In genomic region chr10:61923210-61924024, GRCh38 we compare ENCODE assay signal across 12 cellular contexts. TPM values are rescaled to one million over a fixed set of nuclear protein-coding genes. Genes with fewer than 3 reads are reported as not detected.
DNase-seq lines count a peak whose midpoint lies in the region; ATAC-seq and TF ChIP-seq lines count a peak whose summit lies in the region.
"Had no signal": no experiment of that assay in that cellular context is flagged by ENCODE, and none has a peak within 500 bp of the region (broad histone marks: within the 10 kb centered on the region; RNA-seq: fewer than 3 reads in every experiment).

No MANE protein-coding gene starts in this region.

- H3K9me3 Mint-ChIP-seq in CD8-positive, alpha-beta T cell = no peaks in the 10 kb centered on the region
- H3K9me3 Mint-ChIP-seq in chondrocyte (ENCODE audit: low read depth) = no peaks in the 10 kb centered on the region
- no peaks in the 10 kb centered on the region for H3K9me3 Mint-ChIP-seq in natural killer cell
- H3K9me3 Mint-ChIP-seq in endodermal cell = peaks cover 6% of the 10 kb centered on the region
- peaks cover under 1% of the 10 kb centered on the region for H3K9me3 Mint-ChIP-seq in activated CD8-positive, alpha-beta T cell treated with anti-CD3 and anti-CD28 coated beads, Interleukin-2, amount 10 ng/mL, durations not matched to agents 7 days and 5 days (ENCODE audit: insufficient read depth)

- no peak for ATAC-seq in CD8-positive, alpha-beta T cell
- ATAC-seq in natural killer cell (no peak), GM21825 (IDR thresholded peaks at IDR 0.05; ENCODE audit: unreplicated experiment) (no peak)
- ATAC-seq in activated CD8-positive, alpha-beta T cell treated with anti-CD3 and anti-CD28 coated beads, Interleukin-2, amount 10 ng/mL, durations not matched to agents 7 days and 5 days = no peak

- no peak overlapping the region for H3K9ac ChIP-seq in endodermal cell (ENCODE audit: extremely low read depth, low read length, poor library complexity, severe bottlenecking)

- no peak overlapping the region for H3K4me3 Mint-ChIP-seq in CD8-positive, alpha-beta T cell
- H3K4me3 Mint-ChIP-seq in chondrocyte (ENCODE audit: unreplicated experiment) = no peak overlapping the region
- H3K4me3 Mint-ChIP-seq in natural killer cell = no peak overlapping the region
- H3K4me3 Mint-ChIP-seq in endodermal cell = no peak overlapping the region
- no peak overlapping the region for H3K4me3 Mint-ChIP-seq in activated CD8-positive, alpha-beta T cell treated with anti-CD3 and anti-CD28 coated beads, Interleukin-2, amount 10 ng/mL, durations not matched to agents 7 days and 5 days

- H3K27ac ChIP-seq in CD8-positive, alpha-beta T cell (ENCODE audit: low read depth, low read length) = no peak overlapping the region
- H3K27ac ChIP-seq in endodermal cell (ENCODE audit: low read depth, low read length) = no peak overlapping the region
- H3K27ac ChIP-seq: epithelial cell of prostate had no signal

- no peaks in the 10 kb centered on the region for H3K36me3 ChIP-seq in CD8-positive, alpha-beta T cell (ENCODE audit: insufficient read depth, low read length)
- no peaks in the 10 kb centered on the region for H3K36me3 ChIP-seq in endodermal cell (ENCODE audit: control insufficient read depth, insufficient read depth, low read length)

- no peaks in the 10 kb centered on the region for H3K27me3 ChIP-seq in CD8-positive, alpha-beta T cell (ENCODE audit: insufficient read depth, low read length)
- no peaks in the 10 kb centered on the region for H3K27me3 ChIP-seq in endodermal cell (ENCODE audit: control insufficient read depth, insufficient read depth, low read length, poor library complexity, severe bottlenecking)

- intact Hi-C loops in CD8-positive, alpha-beta T cell (cut with DNase I, micrococcal nuclease) = no loop called here
- intact Hi-C loops in natural killer cell (cut with micrococcal nuclease) = no loop called here

- TF ChIP-seq CTCF in CD8-positive, alpha-beta T cell (IDR thresholded peaks at IDR 0.05) = no peak
- TF ChIP-seq CTCF in chondrocyte (IDR thresholded peaks at IDR 0.05) = no peak
- TF ChIP-seq CTCF in natural killer cell (IDR thresholded peaks at IDR 0.05) = no peak
- TF ChIP-seq CTCF in endodermal cell (conservative IDR thresholded peaks at IDR 0.05) = no peak

- POLR2A ChIA-PET in CD8-positive, alpha-beta T cell (lab: Charles Lee) = interaction anchor here (1.0 kb wide), 1 partner anchor 10 kb away, joined by 3 read pairs; no protein-coding TSS in a partner anchor
- POLR2A ChIA-PET in activated CD8-positive, alpha-beta T cell treated with anti-CD3 and anti-CD28 coated beads, Interleukin-2, amount 10 ng/mL, durations not matched to agents 7 days and 5 days (lab: Charles Lee) = interaction anchor here (0.7 to 2.3 kb wide), 4 partner anchors 10 to 123 kb away, joined by 3 to 6 read pairs (median 4); no protein-coding TSS in a partner anchor

- WGBS in endodermal cell (ENCODE audit: insufficient coverage in 1 of 2, insufficient read length in 1 of 2), 2 experiments = 92 to 100% methylated on average over 1 to 6 of the region's 6 CpGs

- peak overlapping the region; percentile 49 for H3K27ac Mint-ChIP-seq in CD8-positive, alpha-beta T cell
- H3K27ac Mint-ChIP-seq in chondrocyte (ENCODE audit: unreplicated experiment) (peak overlapping the region; percentile 47), natural killer cell (peak overlapping the region; percentile 7 to 27), endodermal cell (no peak overlapping the region)
- no peak overlapping the region for H3K27ac Mint-ChIP-seq in activated CD8-positive, alpha-beta T cell treated with anti-CD3 and anti-CD28 coated beads, Interleukin-2, amount 10 ng/mL, durations not matched to agents 7 days and 5 days

- H3K36me3 Mint-ChIP-seq in CD8-positive, alpha-beta T cell = peaks cover 53% of the 10 kb centered on the region
- H3K36me3 Mint-ChIP-seq in chondrocyte (ENCODE audit: low read depth) (peaks cover 1% of the 10 kb centered on the region), natural killer cell (peaks cover under 1% of the 10 kb centered on the region), endodermal cell (ENCODE audit: low read depth) (peaks cover 1% of the 10 kb centered on the region)
- peaks cover 51% of the 10 kb centered on the region for H3K36me3 Mint-ChIP-seq in activated CD8-positive, alpha-beta T cell treated with anti-CD3 and anti-CD28 coated beads, Interleukin-2, amount 10 ng/mL, durations not matched to agents 7 days and 5 days (ENCODE audit: low read depth)

- H3K4me1 Mint-ChIP-seq in CD8-positive, alpha-beta T cell (ENCODE audit: low read depth) = peaks cover 37% of the 10 kb centered on the region
- peaks cover 78% of the 10 kb centered on the region for H3K4me1 Mint-ChIP-seq in chondrocyte (ENCODE audit: low read depth)
- peaks cover 43 to 44% of the 10 kb centered on the region in 2 donors for H3K4me1 Mint-ChIP-seq in natural killer cell
- peaks cover 10% of the 10 kb centered on the region for H3K4me1 Mint-ChIP-seq in endodermal cell
- H3K4me1 Mint-ChIP-seq in activated CD8-positive, alpha-beta T cell treated with anti-CD3 and anti-CD28 coated beads, Interleukin-2, amount 10 ng/mL, durations not matched to agents 7 days and 5 days (ENCODE audit: low read depth) = peaks cover 6% of the 10 kb centered on the region

- no peak for DNase-seq in CD8-positive, alpha-beta T cell
- peak; percentile 14 for DNase-seq in MV-4-11 (lab: John Stamatoyannopoulos, UW)
- no peak for DNase-seq in chondrocyte (ENCODE audit: low spot score)
- DNase-seq in natural killer cell = no peak
- DNase-seq in cortex of kidney (lab: John Stamatoyannopoulos, UW) = no peak
- no peak for DNase-seq in endodermal cell
- no peak for DNase-seq in activated CD8-positive, alpha-beta T cell treated with anti-CD3 and anti-CD28 coated beads, Interleukin-2, amount 10 ng/mL, durations not matched to agents 7 days and 5 days
- DNase-seq: activated effector memory CD4-positive, alpha-beta T cell treated with Interleukin-2 at 50 U/mL for 16 hours; GDM1; NCI-H510A had no signal

- CTCF ChIA-PET in CD8-positive, alpha-beta T cell (lab: Charles Lee) = interaction anchor here (1.0 to 1.5 kb wide), 4 partner anchors 11 to 47 kb away, joined by 3 to 6 read pairs (median 4); no protein-coding TSS in a partner anchor
- CTCF ChIA-PET in activated CD8-positive, alpha-beta T cell treated with anti-CD3 and anti-CD28 coated beads, Interleukin-2, amount 10 ng/mL, durations not matched to agents 7 days and 5 days (lab: Charles Lee) = interaction anchor here (0.9 to 1.3 kb wide), 4 partner anchors 10 to 26 kb away, joined by 3 to 5 read pairs (median 3); no protein-coding TSS in a partner anchor

- H3K4me3 ChIP-seq in CD8-positive, alpha-beta T cell (ENCODE audit: low read depth, low read length) = no peak overlapping the region
- H3K4me3 ChIP-seq in endodermal cell (ENCODE audit: low read length) = no peak overlapping the region

- no peaks in the 10 kb centered on the region for H3K27me3 Mint-ChIP-seq in CD8-positive, alpha-beta T cell (ENCODE audit: low read depth)
- H3K27me3 Mint-ChIP-seq in chondrocyte (ENCODE audit: low read depth) (no peaks in the 10 kb centered on the region), natural killer cell (ENCODE audit: low read depth in 2 of 2) (no peaks in the 10 kb centered on the region), endodermal cell (ENCODE audit: insufficient read depth) (peaks cover 12% of the 10 kb centered on the region)
- H3K27me3 Mint-ChIP-seq in activated CD8-positive, alpha-beta T cell treated with anti-CD3 and anti-CD28 coated beads, Interleukin-2, amount 10 ng/mL, durations not matched to agents 7 days and 5 days (ENCODE audit: low read depth) = no peaks in the 10 kb centered on the region

- no peaks in the 10 kb centered on the region for H3K9me3 ChIP-seq in CD8-positive, alpha-beta T cell (ENCODE audit: low read length)
- no peaks in the 10 kb centered on the region for H3K9me3 ChIP-seq in endodermal cell (ENCODE audit: control insufficient read depth, low read length)

- no peaks in the 10 kb centered on the region for H3K4me1 ChIP-seq in CD8-positive, alpha-beta T cell (ENCODE audit: insufficient read depth, low read length)
- no peaks in the 10 kb centered on the region for H3K4me1 ChIP-seq in endodermal cell (ENCODE audit: control insufficient read depth, insufficient read depth, low read length)

RNA-seq across cellular contexts. Expression of gene ARID5B, which starts 21.9 kb away (rescaled TPM):
- 10 to 100 TPM; 17.5 to 18.4 TPM for total RNA-seq in CD8-positive, alpha-beta T cell
- total RNA-seq in chondrocyte (75.2 to 95.2 TPM (median 93.6 TPM) in 3 replicates), natural killer cell (10 to 100 TPM; 22.3 to 44.3 (median 31.3) TPM), endodermal cell (1 to 10 TPM; 1.2 to 1.8 TPM)
- 5.5 TPM for polyA plus RNA-seq in endodermal cell (2013, experiment 1 of 2)
- polyA plus RNA-seq in endodermal cell (2013, experiment 2 of 2) = 5.5 TPM
- total RNA-seq in activated CD8-positive, alpha-beta T cell treated with anti-CD3 and anti-CD28 coated beads, Interleukin-2, amount 10 ng/mL, durations not matched to agents 7 days and 5 days = 10 to 100 TPM; 18.0 to 21.6 TPM

Comparison
In these comparisons a context has a peak if more than half of its experiments do, and no peak if none do; other contexts are left out.
1. H3K27ac Mint-ChIP-seq: peak in CD8-positive, alpha-beta T cell (single experiment), chondrocyte (single experiment) and natural killer cell (2 of 2); none in endodermal cell (single experiment) and activated CD8-positive, alpha-beta T cell treated with anti-CD3 and anti-CD28 coated beads, Interleukin-2, amount 10 ng/mL, durations not matched to agents 7 days and 5 days (single experiment).
2. RNA of gene ARID5B, which starts 21.9 kb away (total RNA-seq): 75.2 to 95.2 TPM in chondrocyte, 22.3 to 44.3 TPM in natural killer cell, 18.0 to 21.6 TPM in activated CD8-positive, alpha-beta T cell treated with anti-CD3 and anti-CD28 coated beads, Interleukin-2, amount 10 ng/mL, durations not matched to agents 7 days and 5 days and 17.5 to 18.4 TPM in CD8-positive, alpha-beta T cell; 1.2 to 1.8 TPM in endodermal cell; every median in the first group is over 4 times any median in the second.